ENCODE assay signal across 7 cellular contexts in the genomic region with DNA sequence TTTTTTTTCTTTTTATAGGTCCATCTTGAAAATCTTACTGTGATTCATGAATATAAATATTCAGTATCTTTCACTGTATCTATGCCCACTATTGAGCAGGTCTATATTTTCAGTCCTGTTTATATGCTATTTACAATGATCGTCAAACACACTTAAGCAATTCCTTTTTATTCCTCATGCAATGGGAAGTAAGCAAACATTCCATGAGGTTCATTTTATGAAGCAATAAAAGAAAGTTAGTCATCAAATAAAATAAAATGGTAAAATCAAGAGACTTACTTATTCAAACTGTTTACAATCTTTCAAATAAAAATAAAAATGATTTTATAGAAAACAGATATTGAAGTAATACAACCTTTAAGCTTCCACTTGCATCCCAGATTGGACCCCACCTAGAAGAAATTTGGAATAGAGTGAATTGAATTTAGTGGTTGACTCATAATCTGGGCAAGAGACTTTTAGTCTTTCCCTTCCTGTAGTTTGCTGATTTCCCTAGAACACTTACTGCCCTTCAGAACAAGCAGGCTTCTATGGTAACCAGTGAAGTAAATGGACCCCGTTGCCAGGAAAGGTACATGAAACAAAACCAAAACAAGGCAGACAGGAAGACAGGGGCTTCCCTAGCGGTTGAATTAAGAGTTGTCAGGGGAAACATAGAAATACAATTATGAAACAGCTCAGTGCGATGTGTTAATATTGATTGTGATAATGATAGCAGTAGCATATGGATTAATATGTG.
DNase-seq lines count a peak whose midpoint lies in the region; ATAC-seq and TF ChIP-seq lines count a peak whose summit lies in the region.

No MANE protein-coding gene starts in this region.

- TF ChIP-seq POLR2A in GM18505 (IDR thresholded peaks at IDR 0.05; ENCODE audit: borderline replicate concordance, extremely low read depth, insufficient read depth, insufficient read length), result no peak

- H3K27ac Mint-ChIP-seq in GM23338, result no peak overlapping the region
- H3K27ac Mint-ChIP-seq in activated T-helper 1 cell treated with anti-CD3 and anti-CD28 coated beads, Interleukin-12 subunit alpha, Interleukin-12 subunit beta, Interleukin-2, Interleukin-4 antibody, amounts not matched to agents 30 ng/mL and 10 ng/mL and 1 ng/mL, durations not matched to agents 14 hours and 24 hours and 36 hours, result no peak overlapping the region

- no peak overlapping the region for H3K4me3 Mint-ChIP-seq in GM23338
- no peak overlapping the region for H3K4me3 Mint-ChIP-seq in activated T-helper 1 cell treated with anti-CD3 and anti-CD28 coated beads, Interleukin-12 subunit alpha, Interleukin-12 subunit beta, Interleukin-2, Interleukin-4 antibody, amounts not matched to agents 30 ng/mL and 10 ng/mL and 1 ng/mL, durations not matched to agents 14 hours and 24 hours and 36 hours

- H3K79me2 ChIP-seq in GM23338 (replicated peaks; ENCODE audit: insufficient read depth), result no peaks in the 10 kb centered on the region

- no peaks in the 10 kb centered on the region for H3K27me3 Mint-ChIP-seq in GM23338 (ENCODE audit: insufficient read depth, low read depth, poor library complexity)
- H3K27me3 Mint-ChIP-seq in activated T-helper 1 cell treated with anti-CD3 and anti-CD28 coated beads, Interleukin-12 subunit alpha, Interleukin-12 subunit beta, Interleukin-2, Interleukin-4 antibody, amounts not matched to agents 30 ng/mL and 10 ng/mL and 1 ng/mL, durations not matched to agents 14 hours and 24 hours and 36 hours (ENCODE audit: insufficient read depth), result no peaks in the 10 kb centered on the region

- no peaks in the 10 kb centered on the region for H3K9me3 Mint-ChIP-seq in GM23338
- H3K9me3 Mint-ChIP-seq in activated T-helper 1 cell treated with anti-CD3 and anti-CD28 coated beads, Interleukin-12 subunit alpha, Interleukin-12 subunit beta, Interleukin-2, Interleukin-4 antibody, amounts not matched to agents 30 ng/mL and 10 ng/mL and 1 ng/mL, durations not matched to agents 14 hours and 24 hours and 36 hours, result no peaks in the 10 kb centered on the region

- H3K4me3 ChIP-seq in GM23338, result no peak overlapping the region
- no peak overlapping the region for H3K4me3 ChIP-seq in left ventricle myocardium inferior

- no peaks in the 10 kb centered on the region for H4K20me1 ChIP-seq in GM23338 (replicated peaks; ENCODE audit: insufficient read depth)

- H3K4me1 ChIP-seq in GM23338 (ENCODE audit: insufficient read depth) (peaks cover 24% of the 10 kb centered on the region), left ventricle myocardium inferior (peaks cover 28% of the 10 kb centered on the region)

- no peaks in the 10 kb centered on the region for H3K36me3 ChIP-seq in GM23338 (ENCODE audit: insufficient read depth)
- H3K36me3 ChIP-seq in left ventricle myocardium inferior, result no peaks in the 10 kb centered on the region

- intact Hi-C loops in activated T-helper 1 cell treated with anti-CD3 and anti-CD28 coated beads, Interleukin-12 subunit alpha, Interleukin-12 subunit beta, Interleukin-2, Interleukin-4 antibody, amounts not matched to agents 30 ng/mL and 10 ng/mL and 1 ng/mL, durations not matched to agents 14 hours and 24 hours and 36 hours (cut with micrococcal nuclease), result loop anchor here (1.0 to 5.0 kb wide), 9 partner anchors 11 to 912 kb away; no protein-coding TSS in a partner anchor
- intact Hi-C loops in left ventricle myocardium inferior (cut with micrococcal nuclease), result no loop called here

- no peaks in the 10 kb centered on the region for H3K9me2 ChIP-seq in GM23338 (ENCODE audit: insufficient read depth)

- ATAC-seq in GM18505 (IDR thresholded peaks at IDR 0.05; ENCODE audit: unreplicated experiment) (peak; percentile 93), GM23338 (no peak; the same call in 1 of the 3 replicates)

- TF ChIP-seq CTCF in GM23338 (conservative IDR thresholded peaks at IDR 0.05; ENCODE audit: low read depth in 2 of 2), result 0 out of 4 replicates have a peak, but pooled peaks of 1 of the 2 experiments have one; percentile 3
- TF ChIP-seq CTCF in left ventricle myocardium inferior (IDR thresholded peaks at IDR 0.05; ENCODE audit: borderline replicate concordance), result peak; percentile 24

- H3K27ac ChIP-seq in GM23338 (ENCODE audit: low read depth), result no peak overlapping the region
- H3K27ac ChIP-seq in left ventricle myocardium inferior (replicated peaks), result peak overlapping the region; percentile 9

- H3K36me3 Mint-ChIP-seq in GM23338 (ENCODE audit: low read depth), result no peaks in the 10 kb centered on the region
- H3K36me3 Mint-ChIP-seq in activated T-helper 1 cell treated with anti-CD3 and anti-CD28 coated beads, Interleukin-12 subunit alpha, Interleukin-12 subunit beta, Interleukin-2, Interleukin-4 antibody, amounts not matched to agents 30 ng/mL and 10 ng/mL and 1 ng/mL, durations not matched to agents 14 hours and 24 hours and 36 hours (ENCODE audit: low read depth), result no peaks in the 10 kb centered on the region

- no peaks in the 10 kb centered on the region for H3K9me3 ChIP-seq in left ventricle myocardium inferior (replicated peaks)

- no peaks in the 10 kb centered on the region for H3K27me3 ChIP-seq in GM23338 (ENCODE audit: insufficient read depth)
- peaks cover 13% of the 10 kb centered on the region for H3K27me3 ChIP-seq in left ventricle myocardium inferior (ENCODE audit: low read depth)

- H3F3A ChIP-seq in GM23338 (replicated peaks; ENCODE audit: low read depth), result no peaks in the 10 kb centered on the region

- no peak overlapping the region for H3K4me2 ChIP-seq in GM23338

- peaks cover 30% of the 10 kb centered on the region for H3K4me1 Mint-ChIP-seq in GM23338
- peaks cover 33% of the 10 kb centered on the region for H3K4me1 Mint-ChIP-seq in activated T-helper 1 cell treated with anti-CD3 and anti-CD28 coated beads, Interleukin-12 subunit alpha, Interleukin-12 subunit beta, Interleukin-2, Interleukin-4 antibody, amounts not matched to agents 30 ng/mL and 10 ng/mL and 1 ng/mL, durations not matched to agents 14 hours and 24 hours and 36 hours (ENCODE audit: low read depth)

- DNase-seq in GM23338 (ENCODE audit: low spot score), result peak; percentile 34
- peak; percentile 8 for DNase-seq in MV-4-11 (lab: John Stamatoyannopoulos, UW)
- DNase-seq in activated T-helper 1 cell treated with anti-CD3 and anti-CD28 coated beads, Interleukin-12 subunit alpha, Interleukin-12 subunit beta, Interleukin-2, Interleukin-4 antibody, amounts not matched to agents 30 ng/mL and 10 ng/mL and 1 ng/mL, durations not matched to agents 14 hours and 24 hours and 36 hours (ENCODE audit: low spot score), result peak; percentile 51
- no peak for DNase-seq in left ventricle myocardium inferior
- DNase-seq in stimulated activated CD8-positive, alpha-beta memory T cell treated with anti-CD3 and anti-CD28 coated beads, Interleukin-7, amount 100 ng/mL, for 1 hour (ENCODE audit: low read depth in 2 of 2), result peak; percentile 4 to 10
- DNase-seq in Ammon's horn (ENCODE audit: low spot score), result no peak

- H2AFZ ChIP-seq in GM23338, result no peak overlapping the region

TF ChIP-seq in GM23338, 12 proteins besides CTCF, POLR2A, EP300 and RAD21 (continues in another document):
- TF ChIP-seq POLR2AphosphoS5 (IDR thresholded peaks at IDR 0.05; ENCODE audit: low read depth) (no peak), STAT1 (IDR thresholded peaks at IDR 0.05; ENCODE audit: unreplicated experiment) (no peak), EZH2phosphoT487 (IDR thresholded peaks at IDR 0.05; ENCODE audit: unreplicated experiment) (no peak), JUNB (IDR thresholded peaks at IDR 0.05; ENCODE audit: unreplicated experiment) (no peak), ZNF114 (CRISPR knock-in tag; IDR thresholded peaks at IDR 0.05) (no peak), ZNF331 (CRISPR knock-in tag; IDR thresholded peaks at IDR 0.05; ENCODE audit: low read depth) (no peak), EZH2 (IDR thresholded peaks at IDR 0.05; ENCODE audit: low read depth, unreplicated experiment) (no peak), CREB1 (CRISPR knock-in tag; IDR thresholded peaks at IDR 0.05; ENCODE audit: low read depth) (no peak)

Comparison
In these comparisons a context has a peak if more than half of its experiments do, and no peak if none do; other contexts are left out.
1. DNase-seq: peak in GM23338 (single experiment), MV-4-11 (single experiment), activated T-helper 1 cell treated with anti-CD3 and anti-CD28 coated beads, Interleukin-12 subunit alpha, Interleukin-12 subunit beta, Interleukin-2, Interleukin-4 antibody, amounts not matched to agents 30 ng/mL and 10 ng/mL and 1 ng/mL, durations not matched to agents 14 hours and 24 hours and 36 hours (single experiment) and stimulated activated CD8-positive, alpha-beta memory T cell treated with anti-CD3 and anti-CD28 coated beads, Interleukin-7, amount 100 ng/mL, for 1 hour (2 of 2); none in left ventricle myocardium inferior (single experiment) and Ammon's horn (single experiment).